10 cellular contexts compared by ENCODE assay signal in the genomic region with DNA sequence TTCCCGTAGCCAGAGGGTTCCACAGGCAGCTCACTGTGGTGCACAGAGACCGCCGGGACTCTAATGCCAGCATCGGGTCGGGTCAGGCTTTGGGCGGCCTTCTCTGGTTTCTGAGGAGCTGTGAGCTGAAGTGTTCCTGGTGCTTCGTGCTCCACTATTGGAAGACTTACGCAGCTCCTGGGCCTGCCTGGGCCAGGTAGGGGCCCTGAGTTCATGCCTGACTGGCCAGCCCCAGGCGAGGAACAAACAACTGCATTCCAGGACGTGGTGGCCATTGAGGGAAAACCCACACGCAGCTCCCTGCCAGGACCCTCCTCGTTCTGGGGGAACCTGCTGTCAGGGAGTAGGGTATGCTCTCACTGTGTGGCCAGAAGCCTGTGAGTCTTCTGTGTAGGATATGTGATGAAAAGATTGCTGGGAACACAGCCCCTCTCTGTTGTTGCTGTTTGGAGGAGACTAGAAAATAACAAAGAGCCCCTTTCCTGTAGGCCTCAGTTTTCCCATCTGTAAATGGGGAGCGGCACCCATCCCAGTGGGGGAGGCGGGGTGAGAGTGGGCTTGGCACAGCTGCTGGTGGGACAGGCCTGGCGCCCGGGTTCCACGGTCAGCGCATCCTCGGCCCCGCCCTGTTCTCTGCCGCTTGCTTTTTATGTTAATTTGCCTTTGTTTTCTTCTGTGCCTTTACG.
"Had no signal": no experiment of that assay in that cellular context is flagged by ENCODE, and none has a peak within 500 bp of the region (broad histone marks: within the 10 kb centered on the region; RNA-seq: fewer than 3 reads in every experiment).

No MANE protein-coding gene starts in this region.

- H3K4me3 Mint-ChIP-seq: brain, neural crest cell had no signal

- H3K4me1 Mint-ChIP-seq: neural crest cell had no signal

- ATAC-seq: foreskin keratinocyte had no signal

- DNase-seq: activated naive CD4-positive, alpha-beta T cell treated with anti-CD3 and anti-CD28 coated beads, Interleukin-2, amount 50 U/mL, for 16 hours; central memory CD4-positive, alpha-beta T cell; foreskin keratinocyte; glutamatergic neuron; hypothalamus; stimulated activated CD4-positive, alpha-beta T cell treated with anti-CD3 and anti-CD28 coated beads, Interleukin-1b, Interleukin-23, amount 100 ng/mL, for 48 hours had no signal

- H3K4me3 ChIP-seq: coronary artery, thoracic aorta had no signal

- H3K27ac ChIP-seq: coronary artery, foreskin keratinocyte, thoracic aorta had no signal

- H3K4me1 ChIP-seq: foreskin keratinocyte had no signal

- H3K27me3 ChIP-seq: foreskin keratinocyte had no signal

- H3K9me3 Mint-ChIP-seq: brain, neural crest cell had no signal

- H3K9me3 ChIP-seq: thoracic aorta had no signal
